Comparison of ENCODE assay signal across 17 cellular contexts in genomic region chr2:176518823-176519222, GRCh38.
A peak's percentile ranks its signal among the peaks of the same experiment; 100 is the strongest.
DNase-seq lines count a peak whose midpoint lies in the region; ATAC-seq and TF ChIP-seq lines count a peak whose summit lies in the region.
"Had no signal": no experiment of that assay in that cellular context is flagged by ENCODE, and none has a peak within 500 bp of the region (broad histone marks: within the 10 kb centered on the region; RNA-seq: fewer than 3 reads in every experiment).

No MANE protein-coding gene starts in this region.

- peak; percentile 55 for DNase-seq in DMS153 (lab: John Stamatoyannopoulos, UW)
- DNase-seq in DMS153 treated with DMSO at 0.1 percent for 48 hours (lab: John Stamatoyannopoulos, UW; ENCODE audit: unreplicated experiment), result no peak
- DNase-seq in UCSD-AML1 (lab: John Stamatoyannopoulos, UW; ENCODE audit: unreplicated experiment), result peak; percentile 11
- DNase-seq in hepatocyte (ENCODE audit: low spot score), result peak; percentile 23
- DNase-seq in sigmoid colon, result peak; percentile 70
- no peak for DNase-seq in SKM-1 (lab: John Stamatoyannopoulos, UW; ENCODE audit: unreplicated experiment)
- DNase-seq: GF-D8, NCI-H2171 had no signal

- H3K4me1 Mint-ChIP-seq in activated T-helper 17 cell treated with anti-CD3 and anti-CD28 coated beads, Interleukin-2, amount 50 U/mL, for 72 hours, result peaks cover 5% of the 10 kb centered on the region

- no peak for ATAC-seq in activated T-helper 17 cell treated with anti-CD3 and anti-CD28 coated beads, Interleukin-2, amount 50 U/mL, for 72 hours (replicated peaks)
- no peak for ATAC-seq in GM21447 (IDR thresholded peaks at IDR 0.05; ENCODE audit: unreplicated experiment)
- ATAC-seq: stimulated activated effector memory CD8-positive, alpha-beta T cell treated with anti-CD3 and anti-CD28 coated beads, Interleukin-12 subunit alpha, Interleukin-12 subunit beta, amount 100 ng/mL, for 72 hours had no signal

- H3K36me3 ChIP-seq in hepatocyte (replicated peaks; ENCODE audit: insufficient read depth, low read depth) (no peaks in the 10 kb centered on the region), sigmoid colon (no peaks in the 10 kb centered on the region)
- H3K36me3 ChIP-seq: breast epithelium, SJSA1 had no signal

- H3K4me3 ChIP-seq in hepatocyte (no peak overlapping the region), sigmoid colon (no peak overlapping the region)
- H3K4me3 ChIP-seq: breast epithelium, SJSA1 had no signal

- H3K27ac Mint-ChIP-seq in activated T-helper 17 cell treated with anti-CD3 and anti-CD28 coated beads, Interleukin-2, amount 50 U/mL, for 72 hours, result no peak overlapping the region
- H3K27ac Mint-ChIP-seq: activated naive CD4-positive, alpha-beta T cell treated with anti-CD3 and anti-CD28 coated beads, Interleukin-2, amount 50 U/mL, for 24 hours; natural killer cell treated with Interleukin-12 subunit alpha and Interleukin-12 subunit beta and Interleukin-15 and Interleukin-18, amount 100 ng/mL, for 72 hours; stimulated activated effector memory CD8-positive, alpha-beta T cell treated with anti-CD3 and anti-CD28 coated beads, Interleukin-12 subunit alpha, Interleukin-12 subunit beta, amount 100 ng/mL, for 72 hours had no signal

- WGBS in hepatocyte (ENCODE audit: low lambda C conversion rate, missing lambda C conversion rate), result 50% methylated on average over 4 of the region's 4 CpGs
- 63 to 73% methylated on average over 4 of the region's 4 CpGs for WGBS in sigmoid colon, 2 donors

- no peaks in the 10 kb centered on the region for H3K4me1 ChIP-seq in hepatocyte (ENCODE audit: insufficient read depth)
- H3K4me1 ChIP-seq in sigmoid colon, result peaks cover 0 to 13% (median 6%) of the 10 kb centered on the region in 4 donors
- H3K4me1 ChIP-seq: breast epithelium, SJSA1 had no signal

- H3K27me3 Mint-ChIP-seq in activated T-helper 17 cell treated with anti-CD3 and anti-CD28 coated beads, Interleukin-2, amount 50 U/mL, for 72 hours, result peaks cover 3% of the 10 kb centered on the region

- intact Hi-C loops in sigmoid colon (cut with DNase I), result no loop called here

- no peaks in the 10 kb centered on the region for H3K9me2 ChIP-seq in hepatocyte (replicated peaks; ENCODE audit: insufficient read depth)

- H3K79me2 ChIP-seq in hepatocyte, result no peaks in the 10 kb centered on the region

- no peaks in the 10 kb centered on the region for H3K9me3 Mint-ChIP-seq in activated T-helper 17 cell treated with anti-CD3 and anti-CD28 coated beads, Interleukin-2, amount 50 U/mL, for 72 hours
- H3K9me3 Mint-ChIP-seq: activated naive CD4-positive, alpha-beta T cell treated with anti-CD3 and anti-CD28 coated beads, Interleukin-2, amount 50 U/mL, for 24 hours; natural killer cell treated with Interleukin-12 subunit alpha and Interleukin-12 subunit beta and Interleukin-15 and Interleukin-18, amount 100 ng/mL, for 72 hours; stimulated activated effector memory CD8-positive, alpha-beta T cell treated with anti-CD3 and anti-CD28 coated beads, Interleukin-12 subunit alpha, Interleukin-12 subunit beta, amount 100 ng/mL, for 72 hours had no signal

- no peaks in the 10 kb centered on the region for H3K36me3 Mint-ChIP-seq in activated T-helper 17 cell treated with anti-CD3 and anti-CD28 coated beads, Interleukin-2, amount 50 U/mL, for 72 hours (ENCODE audit: low read depth)
- H3K36me3 Mint-ChIP-seq: activated naive CD4-positive, alpha-beta T cell treated with anti-CD3 and anti-CD28 coated beads, Interleukin-2, amount 50 U/mL, for 24 hours; natural killer cell treated with Interleukin-12 subunit alpha and Interleukin-12 subunit beta and Interleukin-15 and Interleukin-18, amount 100 ng/mL, for 72 hours; stimulated activated effector memory CD8-positive, alpha-beta T cell treated with anti-CD3 and anti-CD28 coated beads, Interleukin-12 subunit alpha, Interleukin-12 subunit beta, amount 100 ng/mL, for 72 hours had no signal

- TF ChIP-seq EP300 in sigmoid colon (IDR thresholded peaks at IDR 0.05), result no peak

- no peak overlapping the region for H3K4me3 Mint-ChIP-seq in activated T-helper 17 cell treated with anti-CD3 and anti-CD28 coated beads, Interleukin-2, amount 50 U/mL, for 72 hours
- H3K4me3 Mint-ChIP-seq: activated naive CD4-positive, alpha-beta T cell treated with anti-CD3 and anti-CD28 coated beads, Interleukin-2, amount 50 U/mL, for 24 hours; natural killer cell treated with Interleukin-12 subunit alpha and Interleukin-12 subunit beta and Interleukin-15 and Interleukin-18, amount 100 ng/mL, for 72 hours; stimulated activated effector memory CD8-positive, alpha-beta T cell treated with anti-CD3 and anti-CD28 coated beads, Interleukin-12 subunit alpha, Interleukin-12 subunit beta, amount 100 ng/mL, for 72 hours had no signal

- TF ChIP-seq POLR2A in sigmoid colon (IDR thresholded peaks at IDR 0.05), result no peak

- H3K27ac ChIP-seq in hepatocyte, result no peak overlapping the region
- H3K27ac ChIP-seq in sigmoid colon, result no peak overlapping the region
- H3K27ac ChIP-seq: 22Rv1, SJSA1, VCaP had no signal

- H3K4me2 ChIP-seq in hepatocyte, result no peak overlapping the region

- no peak overlapping the region for H2AFZ ChIP-seq in hepatocyte

- no peaks in the 10 kb centered on the region for H3K9me3 ChIP-seq in hepatocyte (ENCODE audit: low read depth)
- no peaks in the 10 kb centered on the region for H3K9me3 ChIP-seq in sigmoid colon
- H3K9me3 ChIP-seq: breast epithelium, SJSA1 had no signal

- no peaks in the 10 kb centered on the region for H4K20me1 ChIP-seq in hepatocyte (ENCODE audit: insufficient read depth, poor library complexity, severe bottlenecking)

- H3K27me3 ChIP-seq in hepatocyte, result no peaks in the 10 kb centered on the region
- no peaks in the 10 kb centered on the region for H3K27me3 ChIP-seq in sigmoid colon
- H3K27me3 ChIP-seq: breast epithelium, SJSA1 had no signal

- TF ChIP-seq CTCF in hepatocyte (IDR thresholded peaks at IDR 0.05; ENCODE audit: poor library complexity) (no peak), sigmoid colon (IDR thresholded peaks at IDR 0.05) (no peak)

Comparison
In these comparisons a context has a peak if more than half of its experiments do, and no peak if none do; other contexts are left out.
1. DNase-seq: peak in DMS153 (single experiment), UCSD-AML1 (single experiment), hepatocyte (single experiment) and sigmoid colon (single experiment); none in DMS153 treated with DMSO at 0.1 percent for 48 hours (single experiment) and SKM-1 (single experiment).